10 cellular contexts compared by ENCODE assay signal in genomic region chr11:33867996-33868645, GRCh38. TPM values are rescaled to one million over a fixed set of nuclear protein-coding genes. Genes with fewer than 3 reads are reported as not detected.
A peak's percentile ranks its signal among the peaks of the same experiment; 100 is the strongest.
DNase-seq lines count a peak whose midpoint lies in the region; ATAC-seq and TF ChIP-seq lines count a peak whose summit lies in the region.
"Had no signal": no experiment of that assay in that cellular context is flagged by ENCODE, and none has a peak within 500 bp of the region (broad histone marks: within the 10 kb centered on the region; RNA-seq: fewer than 3 reads in every experiment).

No MANE protein-coding gene starts in this region.

- 47 to 51% methylated on average over 7 of the region's 7 CpGs for WGBS in esophagus squamous epithelium, 2 donors
- 25% methylated on average over 7 of the region's 7 CpGs for WGBS in prostate gland

- H3K27ac ChIP-seq in esophagus squamous epithelium (peak overlapping the region in 3 of 4 donors; percentile 77 to 91 (median 88)), prostate gland (peak overlapping the region in 1 of 2 donors; percentile 56)

- intact Hi-C loops in esophagus squamous epithelium (cut with DNase I), result no loop called here
- intact Hi-C loops in prostate gland (cut with DNase I), result no loop called here

- peaks cover 0 to 5% (median 0%) of the 10 kb centered on the region in 3 donors for H3K36me3 ChIP-seq in esophagus squamous epithelium
- no peaks in the 10 kb centered on the region for H3K36me3 ChIP-seq in prostate gland

- TF ChIP-seq POLR2A in esophagus squamous epithelium (IDR thresholded peaks at IDR 0.05) (no peak), prostate gland (IDR thresholded peaks at IDR 0.05) (no peak)

- H3K4me3 ChIP-seq in GM12875 (ENCODE audit: low read depth, low read length) (peak overlapping the region; percentile 85), esophagus squamous epithelium (peak overlapping the region; percentile 50 to 83 (median 60)), prostate gland (peak overlapping the region; percentile 51)

- H3K27me3 ChIP-seq in esophagus squamous epithelium (peaks cover 0 to 78% (median 0%) of the 10 kb centered on the region in 4 donors), prostate gland (replicated peaks; ENCODE audit: insufficient read depth) (no peaks in the 10 kb centered on the region)

- H3K4me1 ChIP-seq in esophagus squamous epithelium, result peaks cover 9 to 28% (median 11%) of the 10 kb centered on the region in 3 donors
- no peaks in the 10 kb centered on the region for H3K4me1 ChIP-seq in prostate gland (replicated peaks)

- TF ChIP-seq CTCF in GM12875 (IDR thresholded peaks at IDR 0.05; ENCODE audit: borderline replicate concordance, insufficient read depth, low read depth, low read length) (no peak), esophagus squamous epithelium (IDR thresholded peaks at IDR 0.05) (no peak), prostate gland (IDR thresholded peaks at IDR 0.05) (no peak)

- peak; percentile 41 for DNase-seq in NCI-H526 treated with DMSO at 0.1 percent for 48 hours (lab: John Stamatoyannopoulos, UW)
- no peak for DNase-seq in esophagus squamous epithelium (lab: John Stamatoyannopoulos, UW)
- no peak for DNase-seq in prostate gland (ENCODE audit: low spot score)
- DNase-seq in left lobe of liver (ENCODE audit: low spot score), result no peak
- no peak for DNase-seq in NCI-H146 (lab: John Stamatoyannopoulos, UW)
- no peak for DNase-seq in stimulated activated CD4-positive, alpha-beta T cell treated with anti-CD3 and anti-CD28 coated beads, Interleukin-15, amount 100 ng/mL, for 24 hours
- DNase-seq: activated CD4-positive, alpha-beta T cell treated with anti-CD3 and anti-CD28 coated beads, Interleukin-2, amount 50 U/mL, for 48 hours; NCI-H187 had no signal

- H3K9me3 ChIP-seq in esophagus squamous epithelium, result no peaks in the 10 kb centered on the region
- H3K9me3 ChIP-seq in prostate gland, result no peaks in the 10 kb centered on the region

- ATAC-seq in GM21528 (IDR thresholded peaks at IDR 0.05; ENCODE audit: low FRiP score, unreplicated experiment) (no peak), left lobe of liver (no peak)

RNA-seq across cellular contexts. Expression of gene LMO2, which starts 23.8 kb away (rescaled TPM):
- total RNA-seq in esophagus squamous epithelium (10 to 100 TPM in 2 of 4 donors, 1 to 10 TPM in 2; 7.0 to 18.9 (median 13.3) TPM), prostate gland (10 to 100 TPM; 11.4 to 25.0 TPM), left lobe of liver (5.1 TPM)
